ENCODE assay signal across 23 cellular contexts in genomic region chr3:12943124-12944021, GRCh38.
A peak's percentile ranks its signal among the peaks of the same experiment; 100 is the strongest.
DNase-seq lines count a peak whose midpoint lies in the region; ATAC-seq and TF ChIP-seq lines count a peak whose summit lies in the region.
"Had no signal": no experiment of that assay in that cellular context is flagged by ENCODE, and none has a peak within 500 bp of the region (broad histone marks: within the 10 kb centered on the region; RNA-seq: fewer than 3 reads in every experiment).

No MANE protein-coding gene starts in this region.

- H3K4me3 ChIP-seq in GM12875 (ENCODE audit: low read depth, low read length) = no peak overlapping the region
- no peak overlapping the region for H3K4me3 ChIP-seq in psoas muscle
- H3K4me3 ChIP-seq: hepatocyte, prostate gland, upper lobe of left lung had no signal

- ATAC-seq in left cardiac atrium (peak; percentile 27 to 29), psoas muscle (peak; percentile 59 to 81 (median 78))
- ATAC-seq: activated T-cell treated with anti-CD3 and anti-CD28 coated beads, Interleukin-2, amount 50 U/mL, for 4 hours; effector memory CD8-positive, alpha-beta T cell; left colon; SK-N-SH treated with all-trans-retinoic acid at 6 μM for 48 hours had no signal

- H3K27me3 ChIP-seq in psoas muscle (ENCODE audit: insufficient read depth in 3 of 3, low read length in 2 of 3) = no peaks in the 10 kb centered on the region
- H3K27me3 ChIP-seq: BE2C, hepatocyte, neutrophil, upper lobe of left lung had no signal

- no peaks in the 10 kb centered on the region for H3K27me3 Mint-ChIP-seq in activated naive CD8-positive, alpha-beta T cell treated with anti-CD3 and anti-CD28 coated beads for 36 hours
- H3K27me3 Mint-ChIP-seq in type B pancreatic cell = no peaks in the 10 kb centered on the region
- H3K27me3 Mint-ChIP-seq: effector memory CD8-positive, alpha-beta T cell had no signal

- no peaks in the 10 kb centered on the region for H3K9me3 ChIP-seq in psoas muscle
- H3K9me3 ChIP-seq: BE2C, neutrophil, prostate gland, upper lobe of left lung had no signal

- intact Hi-C loops in left cardiac atrium (cut with DNase I) = no loop called here
- intact Hi-C loops in psoas muscle (cut with DNase I) = no loop called here

- DNase-seq in left cardiac atrium (no peak), psoas muscle (peak in 1 of 2 donors; percentile 74), NK-92 (lab: John Stamatoyannopoulos, UW; ENCODE audit: unreplicated experiment) (no peak), T-helper 2 cell (no peak), type B pancreatic cell (ENCODE audit: extremely low spot score, unreplicated experiment) (no peak)
- no peak for DNase-seq in activated naive CD8-positive, alpha-beta T cell treated with anti-CD3 and anti-CD28 coated beads for 36 hours
- DNase-seq: ACHN; activated CD4-positive, alpha-beta T cell treated with anti-CD3 and anti-CD28 coated beads for 48 hours; activated T-cell treated with anti-CD3 and anti-CD28 coated beads, Interleukin-2, amount 50 U/mL, for 4 hours; BE2C; effector memory CD8-positive, alpha-beta T cell; KG1; left colon; mesendoderm; NCI-H446 had no signal

- H3K27ac ChIP-seq in angular gyrus (ENCODE audit: low read depth, low read length) (peak overlapping the region; percentile 97), psoas muscle (no peak overlapping the region)
- H3K27ac ChIP-seq: hepatocyte, neutrophil, prostate gland, upper lobe of left lung had no signal

- H3K4me3 Mint-ChIP-seq in activated naive CD8-positive, alpha-beta T cell treated with anti-CD3 and anti-CD28 coated beads for 36 hours = no peak overlapping the region
- H3K4me3 Mint-ChIP-seq in type B pancreatic cell = no peak overlapping the region
- H3K4me3 Mint-ChIP-seq: activated T-cell treated with anti-CD3 and anti-CD28 coated beads, Interleukin-2, amount 50 U/mL, for 4 hours; effector memory CD8-positive, alpha-beta T cell had no signal

- peaks cover 0 to 21% of the 10 kb centered on the region in 2 donors for H3K36me3 ChIP-seq in psoas muscle (ENCODE audit: insufficient read depth in 1 of 2, low read depth in 1 of 2)
- H3K36me3 ChIP-seq: BE2C had no signal

- 55 to 68% (median 63%) methylated on average over 19 to 22 of the region's 22 CpGs for WGBS in psoas muscle, 3 donors

- H3K4me1 ChIP-seq in psoas muscle = peaks cover 75% of the 10 kb centered on the region
- H3K4me1 ChIP-seq: BE2C had no signal

- H3K36me3 Mint-ChIP-seq in activated naive CD8-positive, alpha-beta T cell treated with anti-CD3 and anti-CD28 coated beads for 36 hours = peaks cover 3% of the 10 kb centered on the region
- H3K36me3 Mint-ChIP-seq in type B pancreatic cell = peaks cover 5% of the 10 kb centered on the region

- TF ChIP-seq CTCF in GM12875 (IDR thresholded peaks at IDR 0.05; ENCODE audit: borderline replicate concordance, insufficient read depth, low read depth, low read length) (0 out of 2 replicates have a peak, but pooled peaks have one; percentile 4), psoas muscle (IDR thresholded peaks at IDR 0.05) (no peak), type B pancreatic cell (conservative IDR thresholded peaks at IDR 0.05) (no peak)

- H3K9me3 Mint-ChIP-seq in activated naive CD8-positive, alpha-beta T cell treated with anti-CD3 and anti-CD28 coated beads for 36 hours = no peaks in the 10 kb centered on the region
- no peaks in the 10 kb centered on the region for H3K9me3 Mint-ChIP-seq in type B pancreatic cell
- H3K9me3 Mint-ChIP-seq: activated T-cell treated with anti-CD3 and anti-CD28 coated beads, Interleukin-2, amount 50 U/mL, for 4 hours; brain; effector memory CD8-positive, alpha-beta T cell had no signal

- peaks cover 8% of the 10 kb centered on the region for H3K4me1 Mint-ChIP-seq in activated naive CD8-positive, alpha-beta T cell treated with anti-CD3 and anti-CD28 coated beads for 36 hours
- H3K4me1 Mint-ChIP-seq in type B pancreatic cell (ENCODE audit: unreplicated experiment) = peaks cover 35% of the 10 kb centered on the region

- H3K27ac Mint-ChIP-seq in activated naive CD8-positive, alpha-beta T cell treated with anti-CD3 and anti-CD28 coated beads for 36 hours = no peak overlapping the region
- H3K27ac Mint-ChIP-seq in type B pancreatic cell = no peak overlapping the region
